In the genomic region with DNA sequence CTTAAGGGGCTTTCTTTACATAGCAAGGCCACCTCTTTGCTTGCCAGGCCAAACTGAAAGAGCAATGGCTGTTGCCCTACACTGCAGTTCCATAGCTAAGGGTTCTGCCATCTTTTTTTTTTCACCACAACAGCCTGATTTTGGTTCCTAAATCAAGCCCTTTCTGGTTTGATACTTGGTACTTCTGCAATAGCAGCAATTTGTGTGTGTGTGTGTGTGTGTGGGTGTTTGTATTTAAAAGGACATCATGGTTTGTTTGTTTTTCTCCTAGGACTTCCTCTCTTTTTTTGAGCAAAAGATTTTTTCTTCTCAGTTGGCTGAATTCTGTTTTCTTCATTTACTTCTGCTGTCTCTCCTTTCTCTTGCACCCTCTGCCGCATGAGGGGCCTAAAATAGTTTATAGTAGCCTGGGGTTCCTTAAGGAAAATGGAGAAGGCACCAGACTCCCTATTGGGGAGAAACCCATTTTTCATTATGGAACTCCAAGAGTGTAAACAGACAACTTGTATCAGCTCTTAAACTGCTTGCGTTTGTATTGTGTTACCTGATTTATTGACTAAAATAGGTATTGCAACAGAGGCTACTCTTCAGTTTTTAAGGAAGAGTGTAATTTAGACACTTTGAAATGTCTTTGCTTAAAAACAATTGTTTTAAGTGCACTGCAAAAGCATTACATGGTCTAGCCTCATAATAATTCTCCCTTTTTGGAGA, we compare ENCODE assay signal across 2 cellular contexts.
A peak's percentile ranks its signal among the peaks of the same experiment; 100 is the strongest.
TF ChIP-seq lines count a peak whose summit lies in the region.

No MANE protein-coding gene starts in this region.

TF ChIP-seq in liver, 16 proteins besides CTCF, POLR2A, EP300 and RAD21:
- TF ChIP-seq SP1 (IDR thresholded peaks at IDR 0.05) (peak; percentile 10), FOXA1 (IDR thresholded peaks at IDR 0.05) (no peak), YY1 (IDR thresholded peaks at IDR 0.05) (peak; percentile 46), HNF4A (conservative IDR thresholded peaks at IDR 0.05) (peak in 1 of 2 donors; percentile 17)

TF ChIP-seq in HepG2, 621 proteins besides CTCF, POLR2A, EP300 and RAD21:
- TF ChIP-seq KLF6 (CRISPR knock-in tag; IDR thresholded peaks at IDR 0.05) (no peak), NFE2 (CRISPR knock-in tag; IDR thresholded peaks at IDR 0.05) (no peak), ZNF431 (CRISPR knock-in tag; IDR thresholded peaks at IDR 0.05; ENCODE audit: borderline replicate concordance, low read depth) (no peak), JARID2 (CRISPR knock-in tag; IDR thresholded peaks at IDR 0.05; ENCODE audit: insufficient replicate concordance) (no peak), SMAD9 (CRISPR knock-in tag; IDR thresholded peaks at IDR 0.05) (no peak), ASH2L (IDR thresholded peaks at IDR 0.05; ENCODE audit: insufficient read length, low read depth, low read length) (no peak), RFXAP (CRISPR knock-in tag; IDR thresholded peaks at IDR 0.05; ENCODE audit: borderline replicate concordance) (no peak), BRF2 (CRISPR knock-in tag; IDR thresholded peaks at IDR 0.05) (no peak), TBX2 (CRISPR knock-in tag; IDR thresholded peaks at IDR 0.05; ENCODE audit: borderline replicate concordance) (no peak), ZNF414 (CRISPR knock-in tag; IDR thresholded peaks at IDR 0.05) (no peak), ZBTB37 (CRISPR knock-in tag; IDR thresholded peaks at IDR 0.05) (no peak), PAF1 (CRISPR knock-in tag; IDR thresholded peaks at IDR 0.05) (no peak), NFYC (CRISPR knock-in tag; IDR thresholded peaks at IDR 0.05) (no peak), ZSCAN20 (CRISPR knock-in tag; IDR thresholded peaks at IDR 0.05; ENCODE audit: borderline replicate concordance) (no peak), DNMT3B (CRISPR knock-in tag; conservative IDR thresholded peaks at IDR 0.05) (no peak), DNMT1 (CRISPR knock-in tag; IDR thresholded peaks at IDR 0.05) (no peak)
- TF ChIP-seq, protein P1, sequence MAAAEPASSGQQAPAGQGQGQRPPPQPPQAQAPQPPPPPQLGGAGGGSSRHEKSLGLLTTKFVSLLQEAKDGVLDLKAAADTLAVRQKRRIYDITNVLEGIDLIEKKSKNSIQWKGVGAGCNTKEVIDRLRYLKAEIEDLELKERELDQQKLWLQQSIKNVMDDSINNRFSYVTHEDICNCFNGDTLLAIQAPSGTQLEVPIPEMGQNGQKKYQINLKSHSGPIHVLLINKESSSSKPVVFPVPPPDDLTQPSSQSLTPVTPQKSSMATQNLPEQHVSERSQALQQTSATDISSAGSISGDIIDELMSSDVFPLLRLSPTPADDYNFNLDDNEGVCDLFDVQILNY (CRISPR knock-in tag; conservative IDR thresholded peaks at IDR 0.05): no peak
- TF ChIP-seq, protein P2, sequence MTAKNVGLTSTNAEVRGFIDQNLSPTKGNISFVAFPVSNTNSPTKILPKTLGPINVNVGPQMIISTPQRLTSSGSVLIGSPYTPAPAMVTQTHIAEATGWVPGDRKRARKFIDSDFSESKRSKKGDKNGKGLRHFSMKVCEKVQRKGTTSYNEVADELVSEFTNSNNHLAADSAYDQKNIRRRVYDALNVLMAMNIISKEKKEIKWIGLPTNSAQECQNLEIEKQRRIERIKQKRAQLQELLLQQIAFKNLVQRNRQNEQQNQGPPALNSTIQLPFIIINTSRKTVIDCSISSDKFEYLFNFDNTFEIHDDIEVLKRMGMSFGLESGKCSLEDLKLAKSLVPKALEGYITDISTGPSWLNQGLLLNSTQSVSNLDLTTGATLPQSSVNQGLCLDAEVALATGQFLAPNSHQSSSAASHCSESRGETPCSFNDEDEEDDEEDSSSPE (CRISPR knock-in tag; IDR thresholded peaks at IDR 0.05): no peak
